ENCODE assay signal across 8 cellular contexts in the genomic region with DNA sequence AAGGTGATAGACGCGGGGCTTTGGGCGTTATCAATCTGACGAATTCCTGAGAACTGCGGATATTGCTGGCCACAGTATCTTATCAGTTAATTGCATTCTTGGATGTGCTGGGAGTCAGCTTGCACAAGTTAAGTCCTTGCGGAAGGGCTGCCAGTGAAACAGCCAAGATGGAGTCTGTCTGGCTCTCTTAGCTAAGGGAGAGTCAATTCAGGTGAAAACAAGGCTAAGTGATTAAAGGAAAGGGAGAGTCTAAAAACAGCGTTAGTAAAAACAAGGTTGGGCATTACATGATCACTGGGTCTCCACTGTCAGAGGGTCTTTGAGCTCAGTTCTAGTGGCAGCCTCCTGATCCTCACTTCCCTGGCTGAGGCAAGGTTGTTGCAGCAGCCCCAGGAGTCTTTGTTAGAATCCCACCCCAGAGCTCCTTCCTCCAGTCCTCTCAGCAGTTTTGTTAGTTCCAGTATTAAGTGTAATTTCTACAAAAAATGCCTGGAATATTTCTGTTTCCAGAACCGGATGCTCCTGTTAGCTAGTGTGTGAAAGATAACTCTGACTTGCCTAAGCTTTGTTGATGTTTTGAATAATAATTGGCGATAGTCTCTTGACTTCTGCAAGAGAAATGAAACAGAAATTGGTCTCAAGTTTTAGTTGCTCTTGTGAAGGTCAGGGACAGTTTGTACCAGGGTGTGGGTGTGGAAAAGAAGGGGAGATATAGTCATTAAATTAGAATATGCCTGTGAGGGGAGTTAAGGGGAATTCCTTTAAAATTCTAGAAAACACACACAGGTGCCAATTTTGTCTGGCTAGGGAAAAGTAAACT. TPM values are rescaled to one million over a fixed set of nuclear protein-coding genes. Genes with fewer than 3 reads are reported as not detected.
DNase-seq lines count a peak whose midpoint lies in the region; ATAC-seq and TF ChIP-seq lines count a peak whose summit lies in the region.

No MANE protein-coding gene starts in this region.

- H3K9me3 Mint-ChIP-seq in activated T-cell treated with anti-CD3 and anti-CD28 coated beads, Interleukin-2, amount 50 U/mL, for 4 hours: no peaks in the 10 kb centered on the region
- no peaks in the 10 kb centered on the region for H3K9me3 Mint-ChIP-seq in natural killer cell

- no peak overlapping the region for H3K9ac ChIP-seq in HUES64 (ENCODE audit: low read depth, low read length)

- H3K27me3 Mint-ChIP-seq in activated T-cell treated with anti-CD3 and anti-CD28 coated beads, Interleukin-2, amount 50 U/mL, for 4 hours (ENCODE audit: low read depth): no peaks in the 10 kb centered on the region
- no peaks in the 10 kb centered on the region for H3K27me3 Mint-ChIP-seq in natural killer cell (ENCODE audit: low read depth in 2 of 2)

- peaks cover 78% of the 10 kb centered on the region for H3K4me1 Mint-ChIP-seq in activated T-cell treated with anti-CD3 and anti-CD28 coated beads, Interleukin-2, amount 50 U/mL, for 4 hours (ENCODE audit: low read depth)
- peaks cover 86 to 89% of the 10 kb centered on the region in 2 donors for H3K4me1 Mint-ChIP-seq in natural killer cell

- H3K9me3 ChIP-seq in HUES64 (ENCODE audit: insufficient read depth, low read depth, low read length): no peaks in the 10 kb centered on the region

- H3K27me3 ChIP-seq in HUES64 (ENCODE audit: insufficient read depth, low read length): no peaks in the 10 kb centered on the region

- TF ChIP-seq CTCF in choroid plexus epithelial cell (conservative IDR thresholded peaks at IDR 0.05; ENCODE audit: low read depth, low read length) (no peak), natural killer cell (IDR thresholded peaks at IDR 0.05) (no peak)

- peaks cover 33% of the 10 kb centered on the region for H3K4me1 ChIP-seq in HUES64 (ENCODE audit: insufficient read depth, low read length)

- intact Hi-C loops in natural killer cell (cut with micrococcal nuclease): no loop called here

- H3K36me3 ChIP-seq in HUES64 (ENCODE audit: insufficient read depth, low read length): no peaks in the 10 kb centered on the region

- H3K36me3 Mint-ChIP-seq in activated T-cell treated with anti-CD3 and anti-CD28 coated beads, Interleukin-2, amount 50 U/mL, for 4 hours (ENCODE audit: insufficient read depth): peaks cover 41% of the 10 kb centered on the region
- no peaks in the 10 kb centered on the region for H3K36me3 Mint-ChIP-seq in natural killer cell

- H3K4me3 ChIP-seq in HUES64 (ENCODE audit: low read length): no peak overlapping the region
- H3K4me3 ChIP-seq in choroid plexus epithelial cell (ENCODE audit: low read depth, low read length): no peak overlapping the region

- DNase-seq in activated T-cell treated with anti-CD3 and anti-CD28 coated beads, Interleukin-2, amount 50 U/mL, for 4 hours: no peak
- DNase-seq in activated T-cell treated with anti-CD3 and anti-CD28 coated beads, Interleukin-2, amount 50 U/mL, for 48 hours: no peak
- DNase-seq in choroid plexus epithelial cell (ENCODE audit: low read depth): peak; percentile 86
- DNase-seq in natural killer cell: no peak
- DNase-seq in NCI-H1105 (lab: John Stamatoyannopoulos, UW): no peak
- no peak for DNase-seq in stimulated activated CD4-positive, alpha-beta T cell treated with anti-CD3 and anti-CD28 coated beads, Interleukin-4, amount 100 ng/mL, for 1 hour

- peak; percentile 5 to 11 for ATAC-seq in activated T-cell treated with anti-CD3 and anti-CD28 coated beads, Interleukin-2, amount 50 U/mL, for 4 hours
- ATAC-seq in natural killer cell: peak; percentile 12 to 43 (median 14)
- no peak for ATAC-seq in esophagus mucosa

- peak overlapping the region; percentile 99 for H3K4me3 Mint-ChIP-seq in activated T-cell treated with anti-CD3 and anti-CD28 coated beads, Interleukin-2, amount 50 U/mL, for 4 hours
- H3K4me3 Mint-ChIP-seq in natural killer cell: peak overlapping the region; percentile 95

- peak overlapping the region; percentile 41; the same call in 1 of the 2 replicates for H3K27ac ChIP-seq in HUES64 (ENCODE audit: low read depth, low read length)

- H3K27ac Mint-ChIP-seq in natural killer cell: peak overlapping the region; percentile 93 to 100

- WGBS in HUES64: 81% methylated on average over 9 of the region's 9 CpGs

RNA-seq across cellular contexts. Expression of a gene that starts 10.6 kb away (rescaled TPM):
- 100 to 1,000 TPM; 279 to 340 (median 291) TPM for total RNA-seq in activated T-cell treated with anti-CD3 and anti-CD28 coated beads, Interleukin-2, amount 50 U/mL, for 4 hours
- 5.7 TPM for polyA plus RNA-seq in HUES64 (2013, experiment 1 of 2)
- polyA plus RNA-seq in HUES64 (2013, experiment 2 of 2): 8.0 TPM
- total RNA-seq in natural killer cell: 100 to 1,000 TPM; 415 to 542 (median 445) TPM
- 79.0 TPM for total RNA-seq in esophagus mucosa

RNA-seq across cellular contexts. Expression of a gene that starts 54.7 kb away (rescaled TPM):
- 100 to 1,000 TPM; 113 to 124 (median 121) TPM for total RNA-seq in activated T-cell treated with anti-CD3 and anti-CD28 coated beads, Interleukin-2, amount 50 U/mL, for 4 hours
- 63.3 TPM for polyA plus RNA-seq in HUES64 (2013, experiment 1 of 2)
- polyA plus RNA-seq in HUES64 (2013, experiment 2 of 2): 71.5 TPM
- 10 to 100 TPM; 23.5 to 32.7 (median 30.7) TPM for total RNA-seq in natural killer cell
- 96.0 TPM for total RNA-seq in esophagus mucosa

RNA-seq across cellular contexts. Expression of a gene that starts 55.0 kb away (rescaled TPM):
- total RNA-seq in activated T-cell treated with anti-CD3 and anti-CD28 coated beads, Interleukin-2, amount 50 U/mL, for 4 hours: 10 to 100 TPM; 27.2 to 33.3 (median 27.7) TPM
- polyA plus RNA-seq in HUES64 (2013, experiment 1 of 2): 2.7 TPM
- polyA plus RNA-seq in HUES64 (2013, experiment 2 of 2): 2.7 TPM
- total RNA-seq in natural killer cell: 10 to 100 TPM; 54.2 to 62.5 (median 60.1) TPM
- 16.7 TPM for total RNA-seq in esophagus mucosa

RNA-seq across cellular contexts. Expression of a gene that starts 56.4 kb away (rescaled TPM):
- total RNA-seq in activated T-cell treated with anti-CD3 and anti-CD28 coated beads, Interleukin-2, amount 50 U/mL, for 4 hours: 1 to 10 TPM; 3.4 to 4.8 (median 4.4) TPM
- polyA plus RNA-seq in HUES64 (2013, experiment 1 of 2): 1.6 TPM
- 1.7 TPM for polyA plus RNA-seq in HUES64 (2013, experiment 2 of 2)
- total RNA-seq in natural killer cell (100 to 1,000 TPM in 1 of 3 donors, 10 to 100 TPM in 2; 67.4 to 101 (median 75.3) TPM), esophagus mucosa (11.2 TPM)
